ENCODE assay signal across 8 cellular contexts in genomic region chr1:159924025-159924790, GRCh38. TPM values are rescaled to one million over a fixed set of nuclear protein-coding genes. Genes with fewer than 3 reads are reported as not detected.
DNase-seq lines count a peak whose midpoint lies in the region; ATAC-seq and TF ChIP-seq lines count a peak whose summit lies in the region.

No MANE protein-coding gene starts in this region.

- BruUV-seq in Panc1 (replicated peaks; lab: Mats Ljungman, UMichigan) = no TSS peak

- WGBS in H9 (ENCODE audit: extremely low coverage, insufficient read length, low lambda C conversion rate) = no CpG with 5 or more reads among the region's 31 CpGs
- under 1% methylated on average over 31 of the region's 31 CpGs for WGBS in thymus

- in situ Hi-C loops in Panc1 (cut with HindIII; ENCODE audit: low pct_unique_long_range_greater_than_20kb, low sequenced_read_pairs) = no loop called here

- H3K23me2 ChIP-seq in H9 (ENCODE audit: insufficient read length, low read depth, low read length, poor library complexity, severe bottlenecking) = peaks cover 17% of the 10 kb centered on the region

- H3K4me3 ChIP-seq in BE2C (ENCODE audit: low read depth, low read length) (peak overlapping the region; percentile 76), Panc1 (ENCODE audit: low read depth in 2 of 2, low read length in 2 of 2) (peak overlapping the region; percentile 81 to 96), thymus (ENCODE audit: low read length) (peak overlapping the region; percentile 61)

- no peak overlapping the region for H2BK12ac ChIP-seq in H9 (ENCODE audit: insufficient read length, low read depth, low read length)

- no peaks in the 10 kb centered on the region for H3K9me3 ChIP-seq in BE2C
- H3K9me3 ChIP-seq in H9 (ENCODE audit: control insufficient read depth, low read depth, low read length) = no peaks in the 10 kb centered on the region
- H3K9me3 ChIP-seq in Panc1 (ENCODE audit: control insufficient read depth, insufficient read depth, low read depth, low read length) = no peaks in the 10 kb centered on the region
- no peaks in the 10 kb centered on the region for H3K9me3 ChIP-seq in thymus (ENCODE audit: control insufficient read depth)

- H3T11ph ChIP-seq in H9 (ENCODE audit: low read length) = no peak overlapping the region

- no peak overlapping the region for H3K4ac ChIP-seq in H9 (ENCODE audit: low read depth, low read length)

- H4K91ac ChIP-seq in H9 (ENCODE audit: insufficient read length, low read depth, low read length) = peak overlapping the region; percentile 58

- no peak overlapping the region for H3K56ac ChIP-seq in H9 (ENCODE audit: insufficient read length, low read depth, low read length)

- H3K14ac ChIP-seq in H9 (ENCODE audit: insufficient read depth, low read length) = peak overlapping the region; percentile 75

- H3K79me2 ChIP-seq in H9 (ENCODE audit: insufficient read depth, low read length) = no peaks in the 10 kb centered on the region

- H3K79me1 ChIP-seq in H9 (ENCODE audit: insufficient read depth, low read depth, low read length, poor library complexity, severe bottlenecking) = no peaks in the 10 kb centered on the region

- H4K20me1 ChIP-seq in H9 (ENCODE audit: control insufficient read depth, insufficient read depth, insufficient read length) = no peaks in the 10 kb centered on the region

- H2BK120ac ChIP-seq in H9 (ENCODE audit: low read depth, low read length, poor library complexity, severe bottlenecking) = peak overlapping the region; percentile 89

- peak; percentile 72 for ATAC-seq in Panc1
- peak; percentile 23 for ATAC-seq in foreskin keratinocyte
- no peak for ATAC-seq in HG02763 (IDR thresholded peaks at IDR 0.05; ENCODE audit: unreplicated experiment)

- no peak overlapping the region for H2AFZ ChIP-seq in H9 (ENCODE audit: low read length)

- intact Hi-C loops in Panc1 (cut with micrococcal nuclease; ENCODE audit: unreplicated experiment) = no loop called here

- peak overlapping the region; percentile 60 for H3K4me2 ChIP-seq in H9 (ENCODE audit: insufficient read depth, insufficient read length, low read length)

- no peaks in the 10 kb centered on the region; a peak in 1 of 5 replicates for H3K9me3 Mint-ChIP-seq in H9

- no peak overlapping the region for H4K5ac ChIP-seq in H9 (ENCODE audit: insufficient read length, low read depth, low read length)

- peaks cover 29 to 36% of the 10 kb centered on the region in 2 experiments for H3K4me1 Mint-ChIP-seq in H9

- H3K36me3 Mint-ChIP-seq in H9 (ENCODE audit: insufficient read depth in 1 of 3, low read depth in 3 of 3) = peaks cover 8 to 35% (median 25%) of the 10 kb centered on the region in 3 experiments

- CTCF ChIA-PET in Panc1 (lab: Charles Lee) = interaction anchor here (1.3 kb wide), 1 partner anchor 84 kb away, joined by 4 read pairs; no protein-coding TSS in a partner anchor

- H4K8ac ChIP-seq in H9 (replicated peaks; ENCODE audit: insufficient read length, low read depth, low read length) = no peak overlapping the region

- peak; percentile 69 for DNase-seq in BE2C
- peak; percentile 71 for DNase-seq in H9
- DNase-seq in Panc1 (ENCODE audit: low read depth, low spot score) = no peak
- peak; percentile 60 for DNase-seq in activated gamma-delta T cell treated with Interleukin-2 at 50 U/mL for 16 hours
- DNase-seq in foreskin keratinocyte = peak in 1 of 2 donors; percentile 67
- DNase-seq in nucleus accumbens (lab: John Stamatoyannopoulos, UW) = peak in 30 of 56 donors; percentile 14 to 89 (median 28)

- POLR2A ChIA-PET in Panc1 (lab: Charles Lee) = interaction anchor here (0.6 to 1.0 kb wide), 4 partner anchors 9 to 792 kb away, joined by 3 to 9 read pairs (median 6); partner anchors contain the start of gene SLAMF9

- H2AK5ac ChIP-seq in H9 (ENCODE audit: insufficient read length, low read length) = no peak overlapping the region

- no peak overlapping the region for H2BK20ac ChIP-seq in H9 (ENCODE audit: low read depth, low read length, poor library complexity, severe bottlenecking)

- peaks cover 8% of the 10 kb centered on the region; the same call in 1 of the 2 replicates for H3K27me3 ChIP-seq in BE2C
- H3K27me3 ChIP-seq in H9 (ENCODE audit: insufficient read depth, low read length) = no peaks in the 10 kb centered on the region
- H3K27me3 ChIP-seq in Panc1 (ENCODE audit: control insufficient read depth, insufficient read depth, low read length) = no peaks in the 10 kb centered on the region
- H3K27me3 ChIP-seq in foreskin keratinocyte = no peaks in the 10 kb centered on the region
- no peaks in the 10 kb centered on the region for H3K27me3 ChIP-seq in thymus (ENCODE audit: control insufficient read depth, insufficient read depth)

- H3K27ac Mint-ChIP-seq in H9 = peak overlapping the region in 1 of 3 experiments; percentile 98; a peak in 2 of 7 replicates

- no peak overlapping the region for H2BK5ac ChIP-seq in H9 (ENCODE audit: insufficient read length, low read length)

- H3K4me1 ChIP-seq in BE2C (peaks cover 16% of the 10 kb centered on the region), H9 (ENCODE audit: insufficient read depth, low read length) (no peaks in the 10 kb centered on the region; the same call in 1 of the 2 replicates), Panc1 (ENCODE audit: control insufficient read depth, insufficient read depth, low read length) (peaks cover 46% of the 10 kb centered on the region), foreskin keratinocyte (peaks cover 10% of the 10 kb centered on the region), thymus (ENCODE audit: control insufficient read depth, insufficient read depth, low read length) (peaks cover 27% of the 10 kb centered on the region)

- TF ChIP-seq CTCF in BE2C (IDR thresholded peaks at IDR 0.05; ENCODE audit: low read depth, low read length) (no peak), H9 (conservative IDR thresholded peaks at IDR 0.05) (no peak), Panc1 (IDR thresholded peaks at IDR 0.05) (no peak), foreskin keratinocyte (conservative IDR thresholded peaks at IDR 0.05) (peak; percentile 37)

- peaks cover 12% of the 10 kb centered on the region for H3K27me3 Mint-ChIP-seq in H9 (ENCODE audit: low read depth)

- H3K27ac ChIP-seq in H9 (ENCODE audit: insufficient read length, low read depth, low read length) (no peak overlapping the region), Panc1 (ENCODE audit: low read length) (peak overlapping the region; percentile 87), foreskin keratinocyte (peak overlapping the region; percentile 99), thymus (ENCODE audit: low read depth) (peak overlapping the region; percentile 95)

- peak overlapping the region; percentile 87 to 91 for H3K4me3 Mint-ChIP-seq in H9

- H3K23ac ChIP-seq in H9 (ENCODE audit: insufficient read length, low read depth, low read length) = no peak overlapping the region

- H2BK15ac ChIP-seq in H9 (ENCODE audit: low read depth, low read length) = no peak overlapping the region

- H3K36me3 ChIP-seq in BE2C (peaks cover 4% of the 10 kb centered on the region), Panc1 (ENCODE audit: control insufficient read depth, insufficient read depth, low read length) (0 out of 2 replicates have a peak, but pooled peaks cover 4% of the 10 kb centered on the region), thymus (ENCODE audit: control insufficient read depth, insufficient read depth) (peaks cover 13% of the 10 kb centered on the region)

- peak overlapping the region; percentile 0 for H3K9ac ChIP-seq in H9 (ENCODE audit: extremely low read depth, insufficient read length, low read length)

- peak overlapping the region; percentile 69 for H3K18ac ChIP-seq in H9 (ENCODE audit: insufficient read length, low read depth, low read length)

RNA-seq across cellular contexts. Expression of gene TAGLN2, which starts 1.1 kb away (rescaled TPM):
- polyA plus RNA-seq in BE2C (2012; ENCODE audit: insufficient read depth, insufficient read length, low read depth) = 685 TPM
- total RNA-seq in H9 (2021) = 76.7 and 80.5 TPM in 2 replicates
- 474 TPM for total RNA-seq in Panc1 (2021; ENCODE audit: unreplicated experiment)
- polyA plus RNA-seq in Panc1 (2012; ENCODE audit: insufficient read length) = 550 TPM
- total RNA-seq in foreskin keratinocyte = 462 and 520 TPM in 2 replicates
- 928 and 982 TPM in 2 replicates for polyA plus RNA-seq in foreskin keratinocyte
- polyA plus RNA-seq in thymus = 429 TPM

RNA-seq across cellular contexts. Expression of gene IGSF9, which starts 21.2 kb away (rescaled TPM):
- 3.8 TPM for polyA plus RNA-seq in BE2C (2012; ENCODE audit: insufficient read depth, insufficient read length, low read depth)
- total RNA-seq in H9 (2021) (11.3 and 12.3 TPM in 2 replicates), Panc1 (2021; ENCODE audit: unreplicated experiment) (0.51 TPM), foreskin keratinocyte (9.7 and 11.9 TPM in 2 replicates)
- polyA plus RNA-seq in Panc1 (2012; ENCODE audit: insufficient read length) = 0.44 TPM
- polyA plus RNA-seq in foreskin keratinocyte (9.3 and 11.8 TPM in 2 replicates), thymus (4.1 TPM)

RNA-seq across cellular contexts. Expression of gene CFAP45, which starts 24.2 kb away (rescaled TPM):
- 3.6 TPM for polyA plus RNA-seq in BE2C (2012; ENCODE audit: insufficient read depth, insufficient read length, low read depth)
- total RNA-seq in H9 (2021) (0.53 and 0.85 TPM in 2 replicates), Panc1 (2021; ENCODE audit: unreplicated experiment) (1.6 TPM), foreskin keratinocyte (1.0 and 1.3 TPM in 2 replicates)
- polyA plus RNA-seq in Panc1 (2012; ENCODE audit: insufficient read length) = 0.40 TPM
- polyA plus RNA-seq in foreskin keratinocyte (1.1 and 1.3 TPM in 2 replicates), thymus (1.3 TPM)

RNA-seq across cellular contexts. Expression of gene SLAMF9, which starts 29.8 kb away (rescaled TPM):
- not detected for polyA plus RNA-seq in BE2C (2012; ENCODE audit: insufficient read depth, insufficient read length, low read depth)
- total RNA-seq in H9 (2021) = not detected in 2 replicates
- not detected for total RNA-seq in Panc1 (2021; ENCODE audit: unreplicated experiment)
- polyA plus RNA-seq in Panc1 (2012; ENCODE audit: insufficient read length) = not detected
- total RNA-seq in foreskin keratinocyte = 0.44 and 0.63 TPM in 2 replicates
- 0.40 and 0.72 TPM in 2 replicates for polyA plus RNA-seq in foreskin keratinocyte
- polyA plus RNA-seq in thymus = 0.71 TPM
